ENCODE assay signal across 17 cellular contexts in genomic region chr11:76190376-76190775, GRCh38. TPM values are rescaled to one million over a fixed set of nuclear protein-coding genes. Genes with fewer than 3 reads are reported as not detected.
"Had no signal": no experiment of that assay in that cellular context is flagged by ENCODE, and none has a peak within 500 bp of the region (broad histone marks: within the 10 kb centered on the region; RNA-seq: fewer than 3 reads in every experiment).

No MANE protein-coding gene starts in this region.

- H3K36me3 ChIP-seq: ascending aorta, sigmoid colon, thoracic aorta had no signal

- H3K9me3 Mint-ChIP-seq: activated T-helper 17 cell treated with anti-CD3 and anti-CD28 coated beads, Interleukin-2, amount 50 U/mL, for 72 hours had no signal

- H3K27ac ChIP-seq: ascending aorta, cardiac muscle cell, dorsolateral prefrontal cortex, psoas muscle, sigmoid colon, thoracic aorta had no signal

- H3K27me3 Mint-ChIP-seq: activated T-helper 17 cell treated with anti-CD3 and anti-CD28 coated beads, Interleukin-2, amount 50 U/mL, for 72 hours had no signal

- H3K4me1 ChIP-seq: ascending aorta had no signal

- DNase-seq: activated CD4-positive, alpha-beta T cell treated with anti-CD3 and anti-CD28 coated beads, Interleukin-2, amount 50 U/mL, for 1 hour; activated naive CD4-positive, alpha-beta T cell treated with Interleukin-2 at 50 U/mL for 16 hours; dorsolateral prefrontal cortex; erythroblast; glutamatergic neuron; left ventricle myocardium superior; psoas muscle; sigmoid colon; stimulated activated CD4-positive, alpha-beta T cell treated with anti-CD3 and anti-CD28 coated beads, Interleukin-12 subunit alpha, Interleukin-12 subunit beta, amount 100 ng/mL, for 4 hours; stimulated activated CD4-positive, alpha-beta T cell treated with anti-CD3 and anti-CD28 coated beads, Interleukin-2, amount 100 ng/mL, for 24 hours; T-helper 1 cell; T1000 had no signal

- ATAC-seq: activated CD4-positive, CD25-positive, alpha-beta regulatory T cell treated with anti-CD3 and anti-CD28 coated beads, Interleukin-2, amount 50 U/mL, for 24 hours; activated T-helper 17 cell treated with anti-CD3 and anti-CD28 coated beads, Interleukin-2, amount 50 U/mL, for 72 hours; left ventricle myocardium superior; psoas muscle had no signal

- H3K4me3 Mint-ChIP-seq: activated T-helper 17 cell treated with anti-CD3 and anti-CD28 coated beads, Interleukin-2, amount 50 U/mL, for 72 hours had no signal

- H3K9me3 ChIP-seq: ascending aorta, psoas muscle, sigmoid colon, thoracic aorta had no signal

- H3K27ac Mint-ChIP-seq: activated T-helper 17 cell treated with anti-CD3 and anti-CD28 coated beads, Interleukin-2, amount 50 U/mL, for 72 hours had no signal

- H3K27me3 ChIP-seq: ascending aorta, cardiac muscle cell had no signal

- H3K4me3 ChIP-seq: ascending aorta, cardiac muscle cell, dorsolateral prefrontal cortex, psoas muscle, sigmoid colon, thoracic aorta had no signal

RNA-seq across cellular contexts. Expression of gene WNT11, which starts 15.9 kb away (rescaled TPM):
- total RNA-seq: activated T-helper 17 cell treated with anti-CD3 and anti-CD28 coated beads, Interleukin-2, amount 50 U/mL, for 72 hours had no signal
